ENCODE assay signal across 1 cellular context in the genomic region with DNA sequence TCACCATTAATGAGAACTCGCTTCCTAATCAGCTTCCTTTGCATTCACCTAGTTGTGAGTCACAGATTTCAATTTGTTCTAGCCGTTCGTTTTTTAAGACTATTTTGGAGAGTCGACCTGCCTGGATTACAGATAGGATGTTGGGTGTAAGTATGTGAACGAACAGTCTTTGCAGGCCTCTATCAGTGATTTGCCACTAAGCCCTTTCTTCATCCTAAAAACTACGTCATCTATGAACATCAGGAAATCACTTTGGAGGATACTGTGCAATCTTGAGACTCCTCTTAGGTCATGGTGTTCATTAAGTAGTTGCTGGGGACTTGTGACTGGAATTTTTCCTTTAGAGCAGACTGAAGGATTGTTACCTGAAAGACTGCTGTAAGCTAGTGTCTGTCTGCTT.
TF ChIP-seq lines count a peak whose summit lies in the region.

No MANE protein-coding gene starts in this region.

TF ChIP-seq in HCT116, 20 proteins besides CTCF, POLR2A, EP300 and RAD21 (continued from another document):
- no peak for TF ChIP-seq ZNF274 (IDR thresholded peaks at IDR 0.05; ENCODE audit: low read depth, low read length)
- TF ChIP-seq CEBPB (IDR thresholded peaks at IDR 0.05; ENCODE audit: low read depth) = no peak
